In genomic region chr2:212968284-212969081, GRCh38 we compare ENCODE assay signal across 14 cellular contexts.
DNase-seq lines count a peak whose midpoint lies in the region; ATAC-seq, FAIRE-seq and TF ChIP-seq lines count a peak whose summit lies in the region.
"Had no signal": no experiment of that assay in that cellular context is flagged by ENCODE, and none has a peak within 500 bp of the region (broad histone marks: within the 10 kb centered on the region; RNA-seq: fewer than 3 reads in every experiment).

No MANE protein-coding gene starts in this region.

- no peak for DNase-seq in GM12891 (ENCODE audit: insufficient read length, low spot score)
- peak; percentile 85 for DNase-seq in epithelial cell of esophagus (ENCODE audit: low read depth)
- DNase-seq in germinal center (ENCODE audit: low spot score) = no peak
- DNase-seq in glomerular visceral epithelial cell (ENCODE audit: extremely low spot score) = no peak
- DNase-seq: amygdala, NCI-H146, PC-9, posterior cingulate gyrus, WERI-Rb-1 had no signal

- ATAC-seq in GM19455 (IDR thresholded peaks at IDR 0.05; ENCODE audit: unreplicated experiment) = peak; percentile 53
- ATAC-seq in HG03342 (IDR thresholded peaks at IDR 0.05; ENCODE audit: unreplicated experiment) = peak; percentile 45
- no peak for ATAC-seq in GM18517 (IDR thresholded peaks at IDR 0.05; ENCODE audit: unreplicated experiment)
- ATAC-seq in GM19324 (IDR thresholded peaks at IDR 0.05; ENCODE audit: low FRiP score, unreplicated experiment) = no peak

- no peak overlapping the region for H3K4me3 ChIP-seq in epithelial cell of esophagus (ENCODE audit: low read length)
- H3K4me3 ChIP-seq: PC-9, vagina had no signal

- TF ChIP-seq CTCF in epithelial cell of esophagus (IDR thresholded peaks at IDR 0.05; ENCODE audit: insufficient read depth, low read depth, low read length, missing control alignments) = no peak

- FAIRE-seq in GM12891 (lab: Jason Lieb, UNC) = peak; percentile 70

- TF ChIP-seq POLR2A in GM12891 (IDR thresholded peaks at IDR 0.05; ENCODE audit: low read depth, low read length) = no peak

TF ChIP-seq in GM12891, 5 proteins besides CTCF, POLR2A, EP300 and RAD21:
- TF ChIP-seq POU2F2 (IDR thresholded peaks at IDR 0.05; ENCODE audit: low read depth, low read length) (no peak), PAX5 (IDR thresholded peaks at IDR 0.05; ENCODE audit: insufficient read depth, low read length, severe bottlenecking) (no peak), SPI1 (IDR thresholded peaks at IDR 0.05; ENCODE audit: low read depth, low read length) (no peak), POLR2AphosphoS5 (IDR thresholded peaks at IDR 0.05; ENCODE audit: low read depth, low read length) (no peak), TAF1 (IDR thresholded peaks at IDR 0.05; ENCODE audit: low read depth, low read length) (no peak)

Comparison
In these comparisons a context has a peak if more than half of its experiments do, and no peak if none do; other contexts are left out.
1. ATAC-seq: peak in GM19455 (single experiment) and HG03342 (single experiment); none in GM18517 (single experiment) and GM19324 (single experiment).